ENCODE assay signal across 12 cellular contexts in genomic region chr7:90242369-90243168, GRCh38. TPM values are rescaled to one million over a fixed set of nuclear protein-coding genes. Genes with fewer than 3 reads are reported as not detected.
DNase-seq lines count a peak whose midpoint lies in the region; ATAC-seq and TF ChIP-seq lines count a peak whose summit lies in the region.
"Had no signal": no experiment of that assay in that cellular context is flagged by ENCODE, and none has a peak within 500 bp of the region (broad histone marks: within the 10 kb centered on the region; RNA-seq: fewer than 3 reads in every experiment).

No MANE protein-coding gene starts in this region.

- DNase-seq in neural crest cell (ENCODE audit: low read depth, low spot score) = no peak
- DNase-seq in right cardiac atrium = no peak
- no peak for DNase-seq in NCI-H2081 (lab: John Stamatoyannopoulos, UW)
- DNase-seq in chondrocyte (ENCODE audit: low spot score) = no peak
- DNase-seq in MCF 10A (ENCODE audit: unreplicated experiment) = no peak
- DNase-seq: DMS53, NCI-H82 had no signal

- H3K9me3 ChIP-seq in right cardiac atrium (ENCODE audit: control insufficient read depth, low read length) = no peaks in the 10 kb centered on the region

- H3K9me3 Mint-ChIP-seq in neural crest cell = no peaks in the 10 kb centered on the region
- H3K9me3 Mint-ChIP-seq in chondrocyte (ENCODE audit: low read depth) = no peaks in the 10 kb centered on the region
- no peaks in the 10 kb centered on the region for H3K9me3 Mint-ChIP-seq in MCF 10A (ENCODE audit: unreplicated experiment)
- H3K9me3 Mint-ChIP-seq: T-helper 2 cell treated with Interferon-gamma antibody and Interleukin-4, amounts not matched to agents 5 μg/mL and 100 μg/mL, for 36 hours had no signal

- no peak overlapping the region for H3K4me3 ChIP-seq in right cardiac atrium (ENCODE audit: low read length)

- H3K4me3 Mint-ChIP-seq in neural crest cell (peak overlapping the region; percentile 12), chondrocyte (ENCODE audit: unreplicated experiment) (no peak overlapping the region), MCF 10A (ENCODE audit: unreplicated experiment) (no peak overlapping the region)

- ATAC-seq in GM19023 (IDR thresholded peaks at IDR 0.05; ENCODE audit: unreplicated experiment) (peak; percentile 72), HG02571 (IDR thresholded peaks at IDR 0.05; ENCODE audit: unreplicated experiment) (peak; percentile 71), HG03469 (IDR thresholded peaks at IDR 0.05; ENCODE audit: unreplicated experiment) (peak; percentile 43), right cardiac atrium (no peak)

- H3K27ac Mint-ChIP-seq in neural crest cell (ENCODE audit: unreplicated experiment) (no peak overlapping the region), chondrocyte (ENCODE audit: unreplicated experiment) (no peak overlapping the region), MCF 10A (ENCODE audit: low read depth, unreplicated experiment) (no peak overlapping the region)
- H3K27ac Mint-ChIP-seq: T-helper 2 cell treated with Interferon-gamma antibody and Interleukin-4, amounts not matched to agents 5 μg/mL and 100 μg/mL, for 36 hours had no signal

- BruUV-seq in MCF 10A (replicated peaks; lab: Mats Ljungman, UMichigan) = no TSS peak

- H3K27me3 ChIP-seq in right cardiac atrium (ENCODE audit: control insufficient read depth, insufficient read depth) = no peaks in the 10 kb centered on the region

- TF ChIP-seq CTCF in neural crest cell (conservative IDR thresholded peaks at IDR 0.05) = no peak
- no peak for TF ChIP-seq CTCF in chondrocyte (IDR thresholded peaks at IDR 0.05)
- TF ChIP-seq CTCF in MCF 10A (IDR thresholded peaks at IDR 0.05; ENCODE audit: unreplicated experiment) = no peak

- peaks cover 19% of the 10 kb centered on the region for H3K4me1 Mint-ChIP-seq in neural crest cell
- H3K4me1 Mint-ChIP-seq in chondrocyte (ENCODE audit: low read depth) = peaks cover 13% of the 10 kb centered on the region
- H3K4me1 Mint-ChIP-seq in MCF 10A (ENCODE audit: insufficient read depth, unreplicated experiment) = peaks cover 8% of the 10 kb centered on the region

- intact Hi-C loops in right cardiac atrium (cut with DNase I) = loop anchor here in 1 of 4 donors (10.0 kb wide), 1 partner anchor 88 kb away; the partner anchor contains the start of gene STEAP1
- intact Hi-C loops in MCF 10A (cut with micrococcal nuclease) = no loop called here

- H3K4me1 ChIP-seq in right cardiac atrium (ENCODE audit: control insufficient read depth, insufficient read depth, low read length) = no peaks in the 10 kb centered on the region

- WGBS in right cardiac atrium = 87% methylated on average over 3 of the region's 3 CpGs

- H3K27ac ChIP-seq in right cardiac atrium (ENCODE audit: low read length) = no peak overlapping the region

- H3K36me3 Mint-ChIP-seq in neural crest cell (ENCODE audit: low read depth) (no peaks in the 10 kb centered on the region), chondrocyte (ENCODE audit: low read depth) (no peaks in the 10 kb centered on the region), MCF 10A (ENCODE audit: insufficient read depth, unreplicated experiment) (no peaks in the 10 kb centered on the region)
- H3K36me3 Mint-ChIP-seq: brain had no signal

- H3K27me3 Mint-ChIP-seq in neural crest cell (ENCODE audit: low read depth) = peaks cover 50% of the 10 kb centered on the region
- peaks cover 60% of the 10 kb centered on the region for H3K27me3 Mint-ChIP-seq in chondrocyte (ENCODE audit: low read depth)
- no peaks in the 10 kb centered on the region for H3K27me3 Mint-ChIP-seq in MCF 10A (ENCODE audit: insufficient read depth, unreplicated experiment)

- POLR2A ChIA-PET in MCF 10A (lab: Yijun Ruan, JAX) = interaction anchor here (0.6 to 1.2 kb wide), 4 partner anchors 14 to 987 kb away, joined by 3 to 4 read pairs (median 3); partner anchors contain the start of gene STEAP2

- CTCF ChIA-PET in MCF 10A (lab: Yijun Ruan, JAX) = interaction anchor here (0.6 to 1.1 kb wide), 5 partner anchors 31 to 125 kb away, joined by 3 to 5 read pairs (median 4); partner anchors contain the start of genes STEAP1 and STEAP2

RNA-seq across cellular contexts. Expression of gene CFAP69, which starts 2.4 kb away (rescaled TPM):
- total RNA-seq in neural crest cell (2.5 TPM in 2 replicates), right cardiac atrium (1 to 10 TPM; 3.5 to 7.4 (median 4.5) TPM), chondrocyte (0.55 to 1.2 TPM in 2 of 3 replicates, not detected in the other), MCF 10A (2022) (2.9 and 3.7 TPM in 2 replicates)
- 2.3 TPM for polyA plus RNA-seq in right cardiac atrium

RNA-seq across cellular contexts. Expression of gene STEAP2, which starts 31.0 kb away (rescaled TPM):
- total RNA-seq in neural crest cell (1.1 and 1.6 TPM in 2 replicates), right cardiac atrium (10 to 100 TPM; 29.9 to 46.3 (median 42.5) TPM), chondrocyte (0.20 TPM in 1 of 3 replicates, not detected in the others), MCF 10A (2022) (0.68 and 1.3 TPM in 2 replicates)
- 16.7 TPM for polyA plus RNA-seq in right cardiac atrium

Comparison
In these comparisons a context has a peak if more than half of its experiments do, and no peak if none do; other contexts are left out.
1. ATAC-seq: peak in GM19023 (single experiment), HG02571 (single experiment) and HG03469 (single experiment); none in right cardiac atrium (0 of 2).
2. RNA of gene STEAP2, which starts 31.0 kb away (total RNA-seq): 29.9 to 46.3 TPM in right cardiac atrium; 1.1 to 1.6 TPM in neural crest cell, 0.68 to 1.3 TPM in MCF 10A and 0.20 TPM in chondrocyte; every median in the first group is over 10 times any median in the second.